12 cellular contexts compared by ENCODE assay signal in genomic region chr11:15967166-15967565, GRCh38.
DNase-seq lines count a peak whose midpoint lies in the region; ATAC-seq, FAIRE-seq and TF ChIP-seq lines count a peak whose summit lies in the region.
"Had no signal": no experiment of that assay in that cellular context is flagged by ENCODE, and none has a peak within 500 bp of the region (broad histone marks: within the 10 kb centered on the region; RNA-seq: fewer than 3 reads in every experiment).

No MANE protein-coding gene starts in this region.

- H3K9me3 ChIP-seq in esophagus squamous epithelium (no peaks in the 10 kb centered on the region), gastrocnemius medialis (no peaks in the 10 kb centered on the region), pancreas (no peaks in the 10 kb centered on the region)

- H3K4me1 ChIP-seq in esophagus squamous epithelium (peaks cover 34 to 87% (median 49%) of the 10 kb centered on the region in 3 donors), gastrocnemius medialis (peaks cover 39 to 44% of the 10 kb centered on the region in 2 donors), pancreas (peaks cover 0 to 25% (median 7%) of the 10 kb centered on the region in 3 donors)
- H3K4me1 ChIP-seq: parathyroid adenoma had no signal

- H3K4me3 ChIP-seq in esophagus squamous epithelium (no peak overlapping the region), gastrocnemius medialis (no peak overlapping the region), pancreas (no peak overlapping the region)

- H3K27ac ChIP-seq in esophagus squamous epithelium (peak overlapping the region; percentile 85 to 94 (median 89)), gastrocnemius medialis (peak overlapping the region; percentile 84 to 95 (median 92)), pancreas (no peak overlapping the region)
- H3K27ac ChIP-seq: parathyroid adenoma had no signal

- H3K27me3 ChIP-seq in esophagus squamous epithelium (no peaks in the 10 kb centered on the region), gastrocnemius medialis (no peaks in the 10 kb centered on the region), pancreas (no peaks in the 10 kb centered on the region)

- in situ Hi-C loops in gastrocnemius medialis (cut with MboI; ENCODE audit: low sequenced_read_pairs in 4 of 4): loop anchor here in 1 of 4 donors (25.0 kb wide), 1 partner anchor 645 kb away; no protein-coding TSS in a partner anchor

- 38 to 46% methylated on average over 2 of the region's 2 CpGs for WGBS in esophagus squamous epithelium, 2 donors
- WGBS in pancreas, 2 donors: 73 to 74% methylated on average over 2 of the region's 2 CpGs

- ATAC-seq in gastrocnemius medialis (no peak), pancreas (no peak)

- intact Hi-C loops in esophagus squamous epithelium (cut with DNase I) (no loop called here), gastrocnemius medialis (cut with DNase I; ENCODE audit: low total_unique reads) (no loop called here), pancreas (cut with DNase I) (no loop called here)

- FAIRE-seq in pancreas (lab: Jason Lieb, UNC): no peak

- TF ChIP-seq POLR2A in esophagus squamous epithelium (IDR thresholded peaks at IDR 0.05) (no peak), gastrocnemius medialis (IDR thresholded peaks at IDR 0.05) (no peak)

- H3K36me3 ChIP-seq in esophagus squamous epithelium (no peaks in the 10 kb centered on the region), gastrocnemius medialis (no peaks in the 10 kb centered on the region), pancreas (no peaks in the 10 kb centered on the region)

- TF ChIP-seq CTCF in esophagus squamous epithelium (IDR thresholded peaks at IDR 0.05) (no peak), gastrocnemius medialis (IDR thresholded peaks at IDR 0.05 in 4 of 5, conservative IDR thresholded peaks at IDR 0.05 in 1 of 5) (no peak), pancreas (IDR thresholded peaks at IDR 0.05) (no peak)

- peak in 2 of 3 experiments; percentile 6 to 47 for DNase-seq in NCI-H1417 (lab: John Stamatoyannopoulos, UW)
- DNase-seq in NCI-H1417 treated with DMSO at 0.1 percent for 48 hours (lab: John Stamatoyannopoulos, UW): no peak
- DNase-seq in OCI-M1 (lab: John Stamatoyannopoulos, UW): peak; percentile 16
- DNase-seq in esophagus squamous epithelium (lab: John Stamatoyannopoulos, UW): no peak
- DNase-seq in gastrocnemius medialis: no peak
- no peak for DNase-seq in pancreas
- no peak for DNase-seq in NCI-H2107 treated with DMSO at 0.1 percent for 48 hours (lab: John Stamatoyannopoulos, UW; ENCODE audit: unreplicated experiment)
- DNase-seq in activated naive CD4-positive, alpha-beta T cell treated with anti-CD3 and anti-CD28 coated beads, Interleukin-2, amount 50 U/mL, for 16 hours: no peak
- DNase-seq: ACHN, activated T-cell treated with anti-CD3 and anti-CD28 coated beads for 4 hours, left cardiac atrium had no signal

Comparison
In these comparisons a context has a peak if more than half of its experiments do, and no peak if none do; other contexts are left out.
1. DNase-seq: peak in NCI-H1417 (2 of 3) and OCI-M1 (single experiment); none in NCI-H1417 treated with DMSO at 0.1 percent for 48 hours (single experiment), esophagus squamous epithelium (single experiment), gastrocnemius medialis (0 of 2), pancreas (0 of 6), NCI-H2107 treated with DMSO at 0.1 percent for 48 hours (single experiment) and activated naive CD4-positive, alpha-beta T cell treated with anti-CD3 and anti-CD28 coated beads, Interleukin-2, amount 50 U/mL, for 16 hours (single experiment).
2. H3K27ac ChIP-seq: peak in esophagus squamous epithelium (4 of 4) and gastrocnemius medialis (4 of 4); none in pancreas (0 of 4).